ENCODE assay signal across 11 cellular contexts in the genomic region with DNA sequence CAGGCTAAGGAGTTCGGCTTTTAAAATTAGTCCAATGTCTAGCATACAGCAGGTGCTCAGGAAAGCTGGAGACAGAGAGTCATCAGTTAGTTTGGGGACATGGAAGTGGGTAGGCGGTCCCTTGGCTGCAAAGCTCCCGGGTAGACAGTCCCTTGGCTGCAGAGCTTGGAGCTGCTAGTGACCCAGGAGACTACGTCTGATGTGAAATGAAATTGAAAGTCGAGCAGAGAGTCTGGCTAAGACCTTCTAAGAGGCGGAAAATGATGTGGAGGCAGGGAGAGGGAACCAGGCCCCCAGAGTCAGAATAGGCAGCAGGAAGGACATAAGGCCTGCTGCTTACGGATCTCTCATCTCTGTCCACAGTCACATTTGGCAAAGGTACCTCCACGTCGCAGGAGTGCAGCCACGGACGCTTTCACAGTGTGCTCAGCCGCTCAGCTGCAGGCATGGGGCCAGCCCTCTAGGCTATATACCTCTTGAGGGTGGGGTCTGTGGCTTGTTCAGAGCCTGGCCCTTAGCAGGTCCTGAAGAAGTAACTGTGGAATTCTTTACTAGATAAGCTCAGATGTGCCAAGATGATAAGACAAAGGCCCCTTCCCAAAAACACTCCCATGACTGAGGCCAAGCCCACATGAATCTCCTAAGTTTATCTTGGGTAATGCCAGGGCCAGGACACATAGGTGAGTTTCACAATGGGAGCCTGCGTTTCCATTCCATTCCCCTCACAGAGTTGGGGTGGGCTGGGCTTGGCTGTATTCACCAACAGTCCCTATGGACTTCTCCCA.
DNase-seq lines count a peak whose midpoint lies in the region; ATAC-seq, FAIRE-seq and TF ChIP-seq lines count a peak whose summit lies in the region.
"Had no signal": no experiment of that assay in that cellular context is flagged by ENCODE, and none has a peak within 500 bp of the region (broad histone marks: within the 10 kb centered on the region; RNA-seq: fewer than 3 reads in every experiment).

No MANE protein-coding gene starts in this region.

- 45 to 55% methylated on average over 9 to 12 of the region's 13 CpGs for WGBS in esophagus squamous epithelium, 2 donors
- whole genome bisulfite sequencing in small intestine, 3 donors: 72 to 88% (median 75%) methylated on average over 13 of the region's 13 CpGs

- no peaks in the 10 kb centered on the region for H3K36me3 ChIP-seq in CD8-positive, alpha-beta memory T cell (ENCODE audit: insufficient read depth, low read length)
- H3K36me3 ChIP-seq in esophagus squamous epithelium (no peaks in the 10 kb centered on the region), ascending aorta (no peaks in the 10 kb centered on the region), small intestine (ENCODE audit: control insufficient read depth in 2 of 2, insufficient read depth in 2 of 2, low read length in 2 of 2) (no peaks in the 10 kb centered on the region)
- H3K36me3 ChIP-seq: thoracic aorta had no signal

- peaks cover 9 to 23% (median 18%) of the 10 kb centered on the region in 3 donors for H3K36me3 Mint-ChIP-seq in CD8-positive, alpha-beta memory T cell

- H3K9me3 ChIP-seq in CD8-positive, alpha-beta memory T cell (ENCODE audit: low read length): no peaks in the 10 kb centered on the region
- H3K9me3 ChIP-seq in esophagus squamous epithelium (no peaks in the 10 kb centered on the region), ascending aorta (peaks cover 0 to 6% of the 10 kb centered on the region in 2 donors), small intestine (ENCODE audit: control insufficient read depth, low read depth) (no peaks in the 10 kb centered on the region)

- no peak for TF ChIP-seq POLR2A in esophagus squamous epithelium (IDR thresholded peaks at IDR 0.05)

- CTCF ChIA-PET in CD8-positive, alpha-beta memory T cell (lab: Charles Lee): no interaction called here

- no peaks in the 10 kb centered on the region for H3K27me3 ChIP-seq in CD8-positive, alpha-beta memory T cell (ENCODE audit: insufficient read depth, low read length, poor library complexity, severe bottlenecking)
- H3K27me3 ChIP-seq in esophagus squamous epithelium (no peaks in the 10 kb centered on the region), ascending aorta (no peaks in the 10 kb centered on the region), small intestine (ENCODE audit: control insufficient read depth in 2 of 2, insufficient read depth in 2 of 2, low read length in 2 of 2) (no peaks in the 10 kb centered on the region)

- H3K27ac Mint-ChIP-seq in CD8-positive, alpha-beta memory T cell: peak overlapping the region in 1 of 8 donors; percentile 81

- intact Hi-C loops in esophagus squamous epithelium (cut with DNase I) (no loop called here), ascending aorta (cut with DNase I) (no loop called here)

- TF ChIP-seq CTCF in esophagus squamous epithelium (IDR thresholded peaks at IDR 0.05) (no peak), ascending aorta (IDR thresholded peaks at IDR 0.05) (no peak)

- H3K4me3 ChIP-seq in CD8-positive, alpha-beta memory T cell (ENCODE audit: low read length): no peak overlapping the region
- H3K4me3 ChIP-seq in esophagus squamous epithelium (peak overlapping the region in 1 of 4 donors; percentile 28), ascending aorta (no peak overlapping the region), small intestine (ENCODE audit: low read depth in 1 of 2, low read length in 2 of 2) (no peak overlapping the region)
- H3K4me3 ChIP-seq: thoracic aorta had no signal

- no peak for DNase-seq in CD8-positive, alpha-beta memory T cell
- DNase-seq in esophagus squamous epithelium (lab: John Stamatoyannopoulos, UW) (no peak), ascending aorta (ENCODE audit: low spot score in 2 of 2) (no peak), COLO829 (ENCODE audit: low spot score) (no peak), small intestine (no peak)
- DNase-seq: midbrain, RPMI8226 had no signal

- peaks cover 0 to 7% (median 0%) of the 10 kb centered on the region in 3 donors for H3K4me1 Mint-ChIP-seq in CD8-positive, alpha-beta memory T cell

- peaks cover 8 to 22% (median 14%) of the 10 kb centered on the region in 5 donors for H3K9me3 Mint-ChIP-seq in CD8-positive, alpha-beta memory T cell

- peak; percentile 83 for ATAC-seq in GM19351 (IDR thresholded peaks at IDR 0.05; ENCODE audit: unreplicated experiment)
- peak; percentile 57 for ATAC-seq in HG03135 (IDR thresholded peaks at IDR 0.05; ENCODE audit: unreplicated experiment)
- ATAC-seq in HG02840 (IDR thresholded peaks at IDR 0.05; ENCODE audit: low FRiP score, unreplicated experiment): no peak

- POLR2A ChIA-PET in CD8-positive, alpha-beta memory T cell (lab: Charles Lee): no interaction called here

- no peaks in the 10 kb centered on the region for H3K4me1 ChIP-seq in CD8-positive, alpha-beta memory T cell (ENCODE audit: insufficient read depth, low read length)
- H3K4me1 ChIP-seq in esophagus squamous epithelium (peaks cover 4 to 51% (median 6%) of the 10 kb centered on the region in 3 donors), ascending aorta (no peaks in the 10 kb centered on the region), small intestine (ENCODE audit: control insufficient read depth in 2 of 2, insufficient read depth in 1 of 2, low read depth in 1 of 2, low read length in 1 of 2) (no peaks in the 10 kb centered on the region)

- H3K4me3 Mint-ChIP-seq in CD8-positive, alpha-beta memory T cell: peak overlapping the region in 2 of 7 donors; percentile 11 to 44

- peak overlapping the region; percentile 17 for H3K27ac ChIP-seq in CD8-positive, alpha-beta memory T cell (ENCODE audit: low read depth, low read length)
- H3K27ac ChIP-seq in esophagus squamous epithelium: peak overlapping the region; percentile 76 to 85 (median 80)
- H3K27ac ChIP-seq in ascending aorta: no peak overlapping the region
- H3K27ac ChIP-seq in small intestine (ENCODE audit: low read depth in 1 of 2, low read length in 1 of 2): peak overlapping the region in 1 of 2 donors; percentile 52
- H3K27ac ChIP-seq: thoracic aorta had no signal

- no peak for FAIRE-seq in small intestine (lab: Jason Lieb, UNC)

- no peaks in the 10 kb centered on the region for H3K27me3 Mint-ChIP-seq in CD8-positive, alpha-beta memory T cell

Comparison
In these comparisons a context has a peak if more than half of its experiments do, and no peak if none do; other contexts are left out.
1. H3K27ac ChIP-seq: peak in CD8-positive, alpha-beta memory T cell (single experiment) and esophagus squamous epithelium (4 of 4); none in ascending aorta (0 of 2).